Comparison of ENCODE assay signal across 1 cellular context in the genomic region with DNA sequence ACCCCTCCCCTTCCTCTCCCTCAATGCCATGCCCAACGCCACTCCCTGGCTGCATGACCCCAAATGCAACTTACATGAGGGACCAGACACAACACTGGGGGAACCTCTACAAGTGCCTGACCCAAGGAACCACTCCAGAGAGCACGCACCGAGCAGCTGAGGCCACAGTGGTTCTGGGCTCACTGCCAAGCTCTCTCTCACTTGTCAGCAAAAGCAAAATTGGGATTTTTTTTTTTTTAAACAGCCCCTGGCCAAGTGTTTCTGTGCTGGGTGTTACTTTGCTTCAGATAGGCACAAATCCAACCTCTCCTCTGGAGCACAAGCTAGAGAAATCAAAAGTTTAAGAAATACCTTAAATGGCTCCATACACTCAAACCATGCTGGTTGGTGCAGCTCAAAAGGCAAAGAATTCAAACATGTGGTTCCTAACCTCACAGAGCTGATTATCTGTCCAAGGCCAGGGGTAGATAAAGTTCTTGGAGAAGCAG.
TF ChIP-seq lines count a peak whose summit lies in the region.

No MANE protein-coding gene starts in this region.

TF ChIP-seq in K562, 482 proteins besides CTCF, POLR2A, EP300 and RAD21 (continues in another document):
- TF ChIP-seq HDAC8 (tag; IDR thresholded peaks at IDR 0.05), result no peak
- TF ChIP-seq TBP (optimal IDR thresholded peaks at IDR 0.05; ENCODE audit: low read depth, low read length), result no peak
- TF ChIP-seq, protein P1, sequence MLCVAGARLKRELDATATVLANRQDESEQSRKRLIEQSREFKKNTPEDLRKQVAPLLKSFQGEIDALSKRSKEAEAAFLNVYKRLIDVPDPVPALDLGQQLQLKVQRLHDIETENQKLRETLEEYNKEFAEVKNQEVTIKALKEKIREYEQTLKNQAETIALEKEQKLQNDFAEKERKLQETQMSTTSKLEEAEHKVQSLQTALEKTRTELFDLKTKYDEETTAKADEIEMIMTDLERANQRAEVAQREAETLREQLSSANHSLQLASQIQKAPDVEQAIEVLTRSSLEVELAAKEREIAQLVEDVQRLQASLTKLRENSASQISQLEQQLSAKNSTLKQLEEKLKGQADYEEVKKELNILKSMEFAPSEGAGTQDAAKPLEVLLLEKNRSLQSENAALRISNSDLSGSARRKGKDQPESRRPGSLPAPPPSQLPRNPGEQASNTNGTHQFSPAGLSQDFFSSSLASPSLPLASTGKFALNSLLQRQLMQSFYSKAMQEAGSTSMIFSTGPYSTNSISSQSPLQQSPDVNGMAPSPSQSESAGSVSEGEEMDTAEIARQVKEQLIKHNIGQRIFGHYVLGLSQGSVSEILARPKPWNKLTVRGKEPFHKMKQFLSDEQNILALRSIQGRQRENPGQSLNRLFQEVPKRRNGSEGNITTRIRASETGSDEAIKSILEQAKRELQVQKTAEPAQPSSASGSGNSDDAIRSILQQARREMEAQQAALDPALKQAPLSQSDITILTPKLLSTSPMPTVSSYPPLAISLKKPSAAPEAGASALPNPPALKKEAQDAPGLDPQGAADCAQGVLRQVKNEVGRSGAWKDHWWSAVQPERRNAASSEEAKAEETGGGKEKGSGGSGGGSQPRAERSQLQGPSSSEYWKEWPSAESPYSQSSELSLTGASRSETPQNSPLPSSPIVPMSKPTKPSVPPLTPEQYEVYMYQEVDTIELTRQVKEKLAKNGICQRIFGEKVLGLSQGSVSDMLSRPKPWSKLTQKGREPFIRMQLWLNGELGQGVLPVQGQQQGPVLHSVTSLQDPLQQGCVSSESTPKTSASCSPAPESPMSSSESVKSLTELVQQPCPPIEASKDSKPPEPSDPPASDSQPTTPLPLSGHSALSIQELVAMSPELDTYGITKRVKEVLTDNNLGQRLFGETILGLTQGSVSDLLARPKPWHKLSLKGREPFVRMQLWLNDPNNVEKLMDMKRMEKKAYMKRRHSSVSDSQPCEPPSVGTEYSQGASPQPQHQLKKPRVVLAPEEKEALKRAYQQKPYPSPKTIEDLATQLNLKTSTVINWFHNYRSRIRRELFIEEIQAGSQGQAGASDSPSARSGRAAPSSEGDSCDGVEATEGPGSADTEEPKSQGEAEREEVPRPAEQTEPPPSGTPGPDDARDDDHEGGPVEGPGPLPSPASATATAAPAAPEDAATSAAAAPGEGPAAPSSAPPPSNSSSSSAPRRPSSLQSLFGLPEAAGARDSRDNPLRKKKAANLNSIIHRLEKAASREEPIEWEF (CRISPR knock-in tag; IDR thresholded peaks at IDR 0.05), result no peak
- TF ChIP-seq, protein P2, sequence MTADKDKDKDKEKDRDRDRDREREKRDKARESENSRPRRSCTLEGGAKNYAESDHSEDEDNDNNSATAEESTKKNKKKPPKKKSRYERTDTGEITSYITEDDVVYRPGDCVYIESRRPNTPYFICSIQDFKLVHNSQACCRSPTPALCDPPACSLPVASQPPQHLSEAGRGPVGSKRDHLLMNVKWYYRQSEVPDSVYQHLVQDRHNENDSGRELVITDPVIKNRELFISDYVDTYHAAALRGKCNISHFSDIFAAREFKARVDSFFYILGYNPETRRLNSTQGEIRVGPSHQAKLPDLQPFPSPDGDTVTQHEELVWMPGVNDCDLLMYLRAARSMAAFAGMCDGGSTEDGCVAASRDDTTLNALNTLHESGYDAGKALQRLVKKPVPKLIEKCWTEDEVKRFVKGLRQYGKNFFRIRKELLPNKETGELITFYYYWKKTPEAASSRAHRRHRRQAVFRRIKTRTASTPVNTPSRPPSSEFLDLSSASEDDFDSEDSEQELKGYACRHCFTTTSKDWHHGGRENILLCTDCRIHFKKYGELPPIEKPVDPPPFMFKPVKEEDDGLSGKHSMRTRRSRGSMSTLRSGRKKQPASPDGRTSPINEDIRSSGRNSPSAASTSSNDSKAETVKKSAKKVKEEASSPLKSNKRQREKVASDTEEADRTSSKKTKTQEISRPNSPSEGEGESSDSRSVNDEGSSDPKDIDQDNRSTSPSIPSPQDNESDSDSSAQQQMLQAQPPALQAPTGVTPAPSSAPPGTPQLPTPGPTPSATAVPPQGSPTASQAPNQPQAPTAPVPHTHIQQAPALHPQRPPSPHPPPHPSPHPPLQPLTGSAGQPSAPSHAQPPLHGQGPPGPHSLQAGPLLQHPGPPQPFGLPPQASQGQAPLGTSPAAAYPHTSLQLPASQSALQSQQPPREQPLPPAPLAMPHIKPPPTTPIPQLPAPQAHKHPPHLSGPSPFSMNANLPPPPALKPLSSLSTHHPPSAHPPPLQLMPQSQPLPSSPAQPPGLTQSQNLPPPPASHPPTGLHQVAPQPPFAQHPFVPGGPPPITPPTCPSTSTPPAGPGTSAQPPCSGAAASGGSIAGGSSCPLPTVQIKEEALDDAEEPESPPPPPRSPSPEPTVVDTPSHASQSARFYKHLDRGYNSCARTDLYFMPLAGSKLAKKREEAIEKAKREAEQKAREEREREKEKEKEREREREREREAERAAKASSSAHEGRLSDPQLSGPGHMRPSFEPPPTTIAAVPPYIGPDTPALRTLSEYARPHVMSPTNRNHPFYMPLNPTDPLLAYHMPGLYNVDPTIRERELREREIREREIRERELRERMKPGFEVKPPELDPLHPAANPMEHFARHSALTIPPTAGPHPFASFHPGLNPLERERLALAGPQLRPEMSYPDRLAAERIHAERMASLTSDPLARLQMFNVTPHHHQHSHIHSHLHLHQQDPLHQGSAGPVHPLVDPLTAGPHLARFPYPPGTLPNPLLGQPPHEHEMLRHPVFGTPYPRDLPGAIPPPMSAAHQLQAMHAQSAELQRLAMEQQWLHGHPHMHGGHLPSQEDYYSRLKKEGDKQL (CRISPR knock-in tag; IDR thresholded peaks at IDR 0.05; ENCODE audit: borderline replicate concordance), result no peak
- no peak for TF ChIP-seq L3MBTL2 (IDR thresholded peaks at IDR 0.05)
- TF ChIP-seq, protein P3, sequence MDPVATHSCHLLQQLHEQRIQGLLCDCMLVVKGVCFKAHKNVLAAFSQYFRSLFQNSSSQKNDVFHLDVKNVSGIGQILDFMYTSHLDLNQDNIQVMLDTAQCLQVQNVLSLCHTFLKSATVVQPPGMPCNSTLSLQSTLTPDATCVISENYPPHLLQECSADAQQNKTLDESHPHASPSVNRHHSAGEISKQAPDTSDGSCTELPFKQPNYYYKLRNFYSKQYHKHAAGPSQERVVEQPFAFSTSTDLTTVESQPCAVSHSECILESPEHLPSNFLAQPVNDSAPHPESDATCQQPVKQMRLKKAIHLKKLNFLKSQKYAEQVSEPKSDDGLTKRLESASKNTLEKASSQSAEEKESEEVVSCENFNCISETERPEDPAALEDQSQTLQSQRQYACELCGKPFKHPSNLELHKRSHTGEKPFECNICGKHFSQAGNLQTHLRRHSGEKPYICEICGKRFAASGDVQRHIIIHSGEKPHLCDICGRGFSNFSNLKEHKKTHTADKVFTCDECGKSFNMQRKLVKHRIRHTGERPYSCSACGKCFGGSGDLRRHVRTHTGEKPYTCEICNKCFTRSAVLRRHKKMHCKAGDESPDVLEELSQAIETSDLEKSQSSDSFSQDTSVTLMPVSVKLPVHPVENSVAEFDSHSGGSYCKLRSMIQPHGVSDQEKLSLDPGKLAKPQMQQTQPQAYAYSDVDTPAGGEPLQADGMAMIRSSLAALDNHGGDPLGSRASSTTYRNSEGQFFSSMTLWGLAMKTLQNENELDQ (CRISPR knock-in tag; IDR thresholded peaks at IDR 0.05; ENCODE audit: borderline replicate concordance), result no peak
- no peak for TF ChIP-seq KDM2B (CRISPR knock-in tag; IDR thresholded peaks at IDR 0.05)
- no peak for TF ChIP-seq ESRRA (IDR thresholded peaks at IDR 0.05; ENCODE audit: borderline replicate concordance, low read depth)
- no peak for TF ChIP-seq NFE2L1 (tag; IDR thresholded peaks at IDR 0.05; ENCODE audit: borderline replicate concordance, low read depth)
- TF ChIP-seq ZNF384 (IDR thresholded peaks at IDR 0.05; ENCODE audit: low read depth, low read length), result peak; percentile 40; the same call in 1 of the 2 replicates
- 0 out of 2 replicates have a peak, but pooled peaks have one; percentile 18 for TF ChIP-seq FOXJ2 (tag; IDR thresholded peaks at IDR 0.05)
- TF ChIP-seq, protein P4, sequence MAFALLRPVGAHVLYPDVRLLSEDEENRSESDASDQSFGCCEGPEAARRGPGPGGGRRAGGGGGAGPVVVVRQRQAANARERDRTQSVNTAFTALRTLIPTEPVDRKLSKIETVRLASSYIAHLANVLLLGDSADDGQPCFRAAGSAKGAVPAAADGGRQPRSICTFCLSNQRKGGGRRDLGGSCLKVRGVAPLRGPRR (CRISPR knock-in tag; IDR thresholded peaks at IDR 0.05), result no peak
- no peak for TF ChIP-seq NCOR1 (IDR thresholded peaks at IDR 0.05)
- TF ChIP-seq, protein P5, sequence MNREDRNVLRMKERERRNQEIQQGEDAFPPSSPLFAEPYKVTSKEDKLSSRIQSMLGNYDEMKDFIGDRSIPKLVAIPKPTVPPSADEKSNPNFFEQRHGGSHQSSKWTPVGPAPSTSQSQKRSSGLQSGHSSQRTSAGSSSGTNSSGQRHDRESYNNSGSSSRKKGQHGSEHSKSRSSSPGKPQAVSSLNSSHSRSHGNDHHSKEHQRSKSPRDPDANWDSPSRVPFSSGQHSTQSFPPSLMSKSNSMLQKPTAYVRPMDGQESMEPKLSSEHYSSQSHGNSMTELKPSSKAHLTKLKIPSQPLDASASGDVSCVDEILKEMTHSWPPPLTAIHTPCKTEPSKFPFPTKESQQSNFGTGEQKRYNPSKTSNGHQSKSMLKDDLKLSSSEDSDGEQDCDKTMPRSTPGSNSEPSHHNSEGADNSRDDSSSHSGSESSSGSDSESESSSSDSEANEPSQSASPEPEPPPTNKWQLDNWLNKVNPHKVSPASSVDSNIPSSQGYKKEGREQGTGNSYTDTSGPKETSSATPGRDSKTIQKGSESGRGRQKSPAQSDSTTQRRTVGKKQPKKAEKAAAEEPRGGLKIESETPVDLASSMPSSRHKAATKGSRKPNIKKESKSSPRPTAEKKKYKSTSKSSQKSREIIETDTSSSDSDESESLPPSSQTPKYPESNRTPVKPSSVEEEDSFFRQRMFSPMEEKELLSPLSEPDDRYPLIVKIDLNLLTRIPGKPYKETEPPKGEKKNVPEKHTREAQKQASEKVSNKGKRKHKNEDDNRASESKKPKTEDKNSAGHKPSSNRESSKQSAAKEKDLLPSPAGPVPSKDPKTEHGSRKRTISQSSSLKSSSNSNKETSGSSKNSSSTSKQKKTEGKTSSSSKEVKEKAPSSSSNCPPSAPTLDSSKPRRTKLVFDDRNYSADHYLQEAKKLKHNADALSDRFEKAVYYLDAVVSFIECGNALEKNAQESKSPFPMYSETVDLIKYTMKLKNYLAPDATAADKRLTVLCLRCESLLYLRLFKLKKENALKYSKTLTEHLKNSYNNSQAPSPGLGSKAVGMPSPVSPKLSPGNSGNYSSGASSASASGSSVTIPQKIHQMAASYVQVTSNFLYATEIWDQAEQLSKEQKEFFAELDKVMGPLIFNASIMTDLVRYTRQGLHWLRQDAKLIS (CRISPR knock-in tag; IDR thresholded peaks at IDR 0.05), result no peak
- TF ChIP-seq FUS (optimal IDR thresholded peaks at IDR 0.05; ENCODE audit: low read depth, low read length), result no peak
- TF ChIP-seq HNRNPH1 (optimal IDR thresholded peaks at IDR 0.05; ENCODE audit: low read depth, low read length), result no peak
- TF ChIP-seq ZNF212 (CRISPR knock-in tag; IDR thresholded peaks at IDR 0.05), result no peak
- no peak for TF ChIP-seq MED1 (CRISPR knock-in tag; IDR thresholded peaks at IDR 0.05; ENCODE audit: borderline replicate concordance)
- TF ChIP-seq, protein P6, sequence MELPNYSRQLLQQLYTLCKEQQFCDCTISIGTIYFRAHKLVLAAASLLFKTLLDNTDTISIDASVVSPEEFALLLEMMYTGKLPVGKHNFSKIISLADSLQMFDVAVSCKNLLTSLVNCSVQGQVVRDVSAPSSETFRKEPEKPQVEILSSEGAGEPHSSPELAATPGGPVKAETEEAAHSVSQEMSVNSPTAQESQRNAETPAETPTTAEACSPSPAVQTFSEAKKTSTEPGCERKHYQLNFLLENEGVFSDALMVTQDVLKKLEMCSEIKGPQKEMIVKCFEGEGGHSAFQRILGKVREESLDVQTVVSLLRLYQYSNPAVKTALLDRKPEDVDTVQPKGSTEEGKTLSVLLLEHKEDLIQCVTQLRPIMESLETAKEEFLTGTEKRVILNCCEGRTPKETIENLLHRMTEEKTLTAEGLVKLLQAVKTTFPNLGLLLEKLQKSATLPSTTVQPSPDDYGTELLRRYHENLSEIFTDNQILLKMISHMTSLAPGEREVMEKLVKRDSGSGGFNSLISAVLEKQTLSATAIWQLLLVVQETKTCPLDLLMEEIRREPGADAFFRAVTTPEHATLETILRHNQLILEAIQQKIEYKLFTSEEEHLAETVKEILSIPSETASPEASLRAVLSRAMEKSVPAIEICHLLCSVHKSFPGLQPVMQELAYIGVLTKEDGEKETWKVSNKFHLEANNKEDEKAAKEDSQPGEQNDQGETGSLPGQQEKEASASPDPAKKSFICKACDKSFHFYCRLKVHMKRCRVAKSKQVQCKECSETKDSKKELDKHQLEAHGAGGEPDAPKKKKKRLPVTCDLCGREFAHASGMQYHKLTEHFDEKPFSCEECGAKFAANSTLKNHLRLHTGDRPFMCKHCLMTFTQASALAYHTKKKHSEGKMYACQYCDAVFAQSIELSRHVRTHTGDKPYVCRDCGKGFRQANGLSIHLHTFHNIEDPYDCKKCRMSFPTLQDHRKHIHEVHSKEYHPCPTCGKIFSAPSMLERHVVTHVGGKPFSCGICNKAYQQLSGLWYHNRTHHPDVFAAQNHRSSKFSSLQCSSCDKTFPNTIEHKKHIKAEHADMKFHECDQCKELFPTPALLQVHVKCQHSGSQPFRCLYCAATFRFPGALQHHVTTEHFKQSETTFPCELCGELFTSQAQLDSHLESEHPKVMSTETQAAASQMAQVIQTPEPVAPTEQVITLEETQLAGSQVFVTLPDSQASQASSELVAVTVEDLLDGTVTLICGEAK (IDR thresholded peaks at IDR 0.05), result no peak
- TF ChIP-seq, protein P6 (CRISPR knock-in tag; IDR thresholded peaks at IDR 0.05), result no peak
- no peak for TF ChIP-seq BACH1 (tag; IDR thresholded peaks at IDR 0.05)
- TF ChIP-seq NFIC (IDR thresholded peaks at IDR 0.05), result peak; percentile 56
- TF ChIP-seq RBM17 (IDR thresholded peaks at IDR 0.05; ENCODE audit: borderline replicate concordance, low read depth, low read length), result no peak
- TF ChIP-seq TAF15 (IDR thresholded peaks at IDR 0.05; ENCODE audit: low read depth, low read length), result no peak
- TF ChIP-seq NFATC3 (IDR thresholded peaks at IDR 0.05), result no peak
